In the genomic region with DNA sequence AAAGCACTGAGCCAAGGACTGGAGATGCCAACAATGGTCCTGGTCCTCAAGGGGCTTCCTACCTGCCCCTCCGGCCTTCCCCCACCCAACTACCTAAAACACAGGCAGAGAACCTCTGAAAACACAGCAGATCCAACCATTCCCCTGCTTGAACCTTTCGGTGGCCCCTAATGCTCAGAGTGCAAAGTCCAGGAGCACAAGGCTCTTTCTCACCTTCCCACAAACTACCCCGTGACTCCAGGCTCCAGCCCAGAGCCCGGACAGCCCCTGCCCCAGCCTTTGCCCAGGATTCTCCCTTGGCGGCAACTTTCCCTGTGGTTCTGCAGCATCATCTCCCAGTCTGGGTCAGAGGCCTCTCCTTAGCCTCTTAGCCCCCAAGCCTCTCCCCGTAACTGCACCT, we compare ENCODE assay signal across 14 cellular contexts. TPM values are rescaled to one million over a fixed set of nuclear protein-coding genes. Genes with fewer than 3 reads are reported as not detected.
DNase-seq lines count a peak whose midpoint lies in the region; ATAC-seq and TF ChIP-seq lines count a peak whose summit lies in the region.
"Had no signal": no experiment of that assay in that cellular context is flagged by ENCODE, and none has a peak within 500 bp of the region (broad histone marks: within the 10 kb centered on the region; RNA-seq: fewer than 3 reads in every experiment).

No MANE protein-coding gene starts in this region.

- peaks cover 17% of the 10 kb centered on the region for H3K4me1 ChIP-seq in CD4-positive, CD25-positive, alpha-beta regulatory T cell (ENCODE audit: control insufficient read depth, insufficient read depth, low read length, poor library complexity, severe bottlenecking)
- peaks cover 40% of the 10 kb centered on the region for H3K4me1 ChIP-seq in RWPE2 (ENCODE audit: insufficient read depth, poor library complexity, severe bottlenecking)
- peaks cover 0 to 52% of the 10 kb centered on the region in 2 donors for H3K4me1 ChIP-seq in right atrium auricular region

- no peak overlapping the region for H3K27ac ChIP-seq in CD4-positive, CD25-positive, alpha-beta regulatory T cell (ENCODE audit: insufficient read depth, low read length, poor library complexity, severe bottlenecking)
- H3K27ac ChIP-seq in RWPE2 (ENCODE audit: poor library complexity, severe bottlenecking) = peak overlapping the region; percentile 76
- peak overlapping the region; percentile 92 to 94 for H3K27ac ChIP-seq in right atrium auricular region
- H3K27ac ChIP-seq: GM23248 had no signal

- peak overlapping the region in 2 of 3 donors; percentile 2 to 62 for H3K27ac Mint-ChIP-seq in CD4-positive, CD25-positive, alpha-beta regulatory T cell
- H3K27ac Mint-ChIP-seq in stimulated activated memory B cell treated with anti-CD40 and anti-IgM and Interleukin-4, amounts not matched to agents 10 μg/mL and 1 μg/mL and 100 μg/mL, for 72 hours = peak overlapping the region; percentile 1

- peaks cover 10% of the 10 kb centered on the region for H3K27me3 ChIP-seq in CD4-positive, CD25-positive, alpha-beta regulatory T cell (ENCODE audit: control insufficient read depth, insufficient read depth, low read length)
- H3K27me3 ChIP-seq in RWPE2 (ENCODE audit: insufficient read depth, poor library complexity, severe bottlenecking) = no peaks in the 10 kb centered on the region
- H3K27me3 ChIP-seq in right atrium auricular region = no peaks in the 10 kb centered on the region

- no peak for ATAC-seq in CD4-positive, CD25-positive, alpha-beta regulatory T cell (ENCODE audit: low read depth in 2 of 2)
- no peak for ATAC-seq in RWPE2 (ENCODE audit: low read depth)
- no peak for ATAC-seq in stimulated activated memory B cell treated with anti-CD40 and anti-IgM and Interleukin-4, amounts not matched to agents 10 μg/mL and 1 μg/mL and 100 μg/mL, for 72 hours
- ATAC-seq in esophagus mucosa = no peak
- ATAC-seq in GM19397 (IDR thresholded peaks at IDR 0.05; ENCODE audit: unreplicated experiment) = no peak
- no peak for ATAC-seq in HG03039 (IDR thresholded peaks at IDR 0.05; ENCODE audit: unreplicated experiment)

- DNase-seq in CD4-positive, CD25-positive, alpha-beta regulatory T cell = no peak
- DNase-seq in RWPE2 (ENCODE audit: low spot score) (no peak), right atrium auricular region (ENCODE audit: low spot score) (no peak), LoVo (ENCODE audit: low spot score) (no peak)
- DNase-seq: activated CD4-positive, CD25-positive, alpha-beta regulatory T cell treated with anti-CD3 and anti-CD28 coated beads, Interleukin-2, amount 50 U/mL, for 72 hours; DMS153; GM23248; NCI-H1417; PC-3; stimulated activated CD4-positive, alpha-beta T cell treated with anti-CD3 and anti-CD28 coated beads, Interleukin-4, amount 100 ng/mL, for 24 hours had no signal

- no peak for TF ChIP-seq CTCF in RWPE2 (IDR thresholded peaks at IDR 0.05; ENCODE audit: poor library complexity, severe bottlenecking)
- no peak for TF ChIP-seq CTCF in right atrium auricular region (IDR thresholded peaks at IDR 0.05)

- H3K9me3 ChIP-seq in CD4-positive, CD25-positive, alpha-beta regulatory T cell (ENCODE audit: control insufficient read depth in 2 of 2, low read length in 2 of 2) = no peaks in the 10 kb centered on the region
- H3K9me3 ChIP-seq in RWPE2 (ENCODE audit: severe bottlenecking) = no peaks in the 10 kb centered on the region
- H3K9me3 ChIP-seq in right atrium auricular region = no peaks in the 10 kb centered on the region

- peaks cover 5% of the 10 kb centered on the region for H3K36me3 Mint-ChIP-seq in CD4-positive, CD25-positive, alpha-beta regulatory T cell
- no peaks in the 10 kb centered on the region for H3K36me3 Mint-ChIP-seq in stimulated activated memory B cell treated with anti-CD40 and anti-IgM and Interleukin-4, amounts not matched to agents 10 μg/mL and 1 μg/mL and 100 μg/mL, for 72 hours

- no peaks in the 10 kb centered on the region for H3K36me3 ChIP-seq in CD4-positive, CD25-positive, alpha-beta regulatory T cell (ENCODE audit: control insufficient read depth, insufficient read depth, low read length)
- H3K36me3 ChIP-seq in RWPE2 (ENCODE audit: low read depth) (peaks cover 25% of the 10 kb centered on the region), right atrium auricular region (no peaks in the 10 kb centered on the region)

- H3K4me1 Mint-ChIP-seq in CD4-positive, CD25-positive, alpha-beta regulatory T cell = peaks cover 0 to 38% (median 8%) of the 10 kb centered on the region in 4 donors
- peaks cover 43% of the 10 kb centered on the region for H3K4me1 Mint-ChIP-seq in stimulated activated memory B cell treated with anti-CD40 and anti-IgM and Interleukin-4, amounts not matched to agents 10 μg/mL and 1 μg/mL and 100 μg/mL, for 72 hours

- peak overlapping the region in 3 of 4 donors; percentile 0 to 60 (median 19) for H3K4me3 Mint-ChIP-seq in CD4-positive, CD25-positive, alpha-beta regulatory T cell
- H3K4me3 Mint-ChIP-seq in stimulated activated memory B cell treated with anti-CD40 and anti-IgM and Interleukin-4, amounts not matched to agents 10 μg/mL and 1 μg/mL and 100 μg/mL, for 72 hours = no peak overlapping the region

- H3K4me3 ChIP-seq in CD4-positive, CD25-positive, alpha-beta regulatory T cell (ENCODE audit: low read depth, low read length) = no peak overlapping the region
- no peak overlapping the region for H3K4me3 ChIP-seq in RWPE2 (ENCODE audit: severe bottlenecking)
- no peak overlapping the region for H3K4me3 ChIP-seq in right atrium auricular region
- H3K4me3 ChIP-seq: GM23248 had no signal

- peaks cover 45% of the 10 kb centered on the region for H3K27me3 Mint-ChIP-seq in CD4-positive, CD25-positive, alpha-beta regulatory T cell
- H3K27me3 Mint-ChIP-seq in stimulated activated memory B cell treated with anti-CD40 and anti-IgM and Interleukin-4, amounts not matched to agents 10 μg/mL and 1 μg/mL and 100 μg/mL, for 72 hours = peaks cover 26% of the 10 kb centered on the region

- no peaks in the 10 kb centered on the region for H3K9me3 Mint-ChIP-seq in CD4-positive, CD25-positive, alpha-beta regulatory T cell
- H3K9me3 Mint-ChIP-seq in stimulated activated memory B cell treated with anti-CD40 and anti-IgM and Interleukin-4, amounts not matched to agents 10 μg/mL and 1 μg/mL and 100 μg/mL, for 72 hours = no peaks in the 10 kb centered on the region

RNA-seq across cellular contexts. Expression of gene CD9, which starts 1.6 kb away (rescaled TPM):
- 3.6 TPM for total RNA-seq in CD4-positive, CD25-positive, alpha-beta regulatory T cell
- 10 to 100 TPM in 1 of 4 donors, 1 to 10 TPM in 3; 4.8 to 10.3 (median 7.4) TPM for polyA plus RNA-seq in CD4-positive, CD25-positive, alpha-beta regulatory T cell
- total RNA-seq in right atrium auricular region (100 to 1,000 TPM; 126 to 230 TPM), esophagus mucosa (597 TPM)

Comparison
In these comparisons a context has a peak if more than half of its experiments do, and no peak if none do; other contexts are left out.
1. RNA of gene CD9, which starts 1.6 kb away (total RNA-seq): 597 TPM in esophagus mucosa (single experiment) and 126 to 230 TPM in right atrium auricular region; 3.6 TPM in CD4-positive, CD25-positive, alpha-beta regulatory T cell (single experiment); every median in the first group is over 10 times any median in the second.